14 cellular contexts compared by ENCODE assay signal in genomic region chr13:50393641-50394040, GRCh38.
DNase-seq lines count a peak whose midpoint lies in the region; TF ChIP-seq lines count a peak whose summit lies in the region.
"Had no signal": no experiment of that assay in that cellular context is flagged by ENCODE, and none has a peak within 500 bp of the region (broad histone marks: within the 10 kb centered on the region; RNA-seq: fewer than 3 reads in every experiment).

No MANE protein-coding gene starts in this region.

- H3K4me2 ChIP-seq in neural progenitor cell = peak overlapping the region; percentile 25

- H3K4me3 Mint-ChIP-seq in neural progenitor cell = no peak overlapping the region
- H3K4me3 Mint-ChIP-seq: HFFc6, IgD-negative memory B cell had no signal

- DNase-seq in HEK293T (ENCODE audit: extremely low spot score) (no peak), NCI-H2227 (lab: John Stamatoyannopoulos, UW; ENCODE audit: unreplicated experiment) (peak; percentile 71), brain microvascular endothelial cell (peak; percentile 67), neural progenitor cell (ENCODE audit: low spot score) (peak; percentile 77), CD1c-positive myeloid dendritic cell (ENCODE audit: extremely low spot score) (no peak), lower leg skin (ENCODE audit: low spot score in 2 of 2) (no peak), sigmoid colon (no peak)
- DNase-seq in stimulated activated CD4-positive, alpha-beta T cell treated with anti-CD3 and anti-CD28 coated beads, Interleukin-2, amount 100 ng/mL, for 24 hours = no peak
- DNase-seq: activated CD4-positive, alpha-beta T cell treated with anti-CD3 and anti-CD28 coated beads for 48 hours; activated gamma-delta T cell; HFFc6; NK-92 treated with Interleukin-12 subunit alpha and Interleukin-12 subunit beta, amount 100 ng/mL, for 24 hours; stimulated activated CD4-positive, alpha-beta T cell treated with anti-CD3 and anti-CD28 coated beads, Interleukin-4, amount 100 ng/mL, for 24 hours had no signal

- intact Hi-C loops in lower leg skin (cut with DNase I; ENCODE audit: low total_unique reads) (loop anchor here (5.0 kb wide), 1 partner anchor 341 kb away; no protein-coding TSS in a partner anchor), sigmoid colon (cut with DNase I) (no loop called here)

- 61 to 62% methylated on average over 6 of the region's 6 CpGs for whole genome bisulfite sequencing in lower leg skin, 2 donors
- 75 to 88% methylated on average over 6 of the region's 6 CpGs for WGBS in sigmoid colon, 2 donors

- no peaks in the 10 kb centered on the region for H4K20me1 ChIP-seq in neural progenitor cell (ENCODE audit: low read depth)

- TF ChIP-seq POLR2A in lower leg skin (IDR thresholded peaks at IDR 0.05) (no peak), sigmoid colon (IDR thresholded peaks at IDR 0.05) (no peak)

- TF ChIP-seq EP300 in sigmoid colon (IDR thresholded peaks at IDR 0.05) = no peak

- H3K27me3 Mint-ChIP-seq in neural progenitor cell (ENCODE audit: insufficient read depth, low read depth) = peaks cover 7% of the 10 kb centered on the region
- H3K27me3 Mint-ChIP-seq: IgD-negative memory B cell had no signal

- no peak overlapping the region for H3K9ac ChIP-seq in neural progenitor cell

- H3K36me3 Mint-ChIP-seq in neural progenitor cell = peaks cover 3% of the 10 kb centered on the region

- peaks cover 14% of the 10 kb centered on the region for H3F3A ChIP-seq in neural progenitor cell (ENCODE audit: low read depth)

- no peaks in the 10 kb centered on the region for H3K79me2 ChIP-seq in neural progenitor cell (ENCODE audit: low read depth)

- H3K4me3 ChIP-seq in brain microvascular endothelial cell (ENCODE audit: low read depth, low read length) (no peak overlapping the region), neural progenitor cell (no peak overlapping the region), lower leg skin (ENCODE audit: low read depth, poor library complexity, severe bottlenecking) (no peak overlapping the region), sigmoid colon (no peak overlapping the region)

- CTCF ChIA-PET in HEK293T (lab: Yijun Ruan, JAX) = no interaction called here

- H3K4me1 Mint-ChIP-seq in neural progenitor cell = peaks cover 28% of the 10 kb centered on the region
- H3K4me1 Mint-ChIP-seq: IgD-negative memory B cell had no signal

- H3K4me1 ChIP-seq in neural progenitor cell = peaks cover 28% of the 10 kb centered on the region
- no peaks in the 10 kb centered on the region for H3K4me1 ChIP-seq in sigmoid colon

- H3K9me3 ChIP-seq in neural progenitor cell (ENCODE audit: low read depth) (no peaks in the 10 kb centered on the region), sigmoid colon (no peaks in the 10 kb centered on the region)

- no peak overlapping the region for H2AFZ ChIP-seq in neural progenitor cell (replicated peaks)

- TF ChIP-seq CTCF in brain microvascular endothelial cell (IDR thresholded peaks at IDR 0.05; ENCODE audit: low read depth, low read length, missing control alignments) = peak; percentile 2
- no peak for TF ChIP-seq CTCF in neural progenitor cell (IDR thresholded peaks at IDR 0.05)
- no peak for TF ChIP-seq CTCF in lower leg skin (IDR thresholded peaks at IDR 0.05)
- TF ChIP-seq CTCF in sigmoid colon (IDR thresholded peaks at IDR 0.05) = no peak

- in situ Hi-C loops in brain microvascular endothelial cell (cut with HindIII; ENCODE audit: low pct_ligation_motif_present, low sequenced_read_pairs) = no loop called here

- POLR2A ChIA-PET in HEK293T (lab: Yijun Ruan, JAX) = no interaction called here

- no peak overlapping the region for H3K27ac Mint-ChIP-seq in neural progenitor cell
- H3K27ac Mint-ChIP-seq: HFFc6, IgD-negative memory B cell had no signal

- H3K27me3 ChIP-seq in brain microvascular endothelial cell (replicated peaks) (no peaks in the 10 kb centered on the region), neural progenitor cell (no peaks in the 10 kb centered on the region), sigmoid colon (no peaks in the 10 kb centered on the region)

- no peaks in the 10 kb centered on the region for H3K36me3 ChIP-seq in brain microvascular endothelial cell (replicated peaks)
- no peaks in the 10 kb centered on the region for H3K36me3 ChIP-seq in neural progenitor cell
- no peaks in the 10 kb centered on the region for H3K36me3 ChIP-seq in sigmoid colon

- peaks cover 12% of the 10 kb centered on the region for H3K9me3 Mint-ChIP-seq in neural progenitor cell
- H3K9me3 Mint-ChIP-seq: HFFc6, IgD-negative memory B cell had no signal

- no peak overlapping the region for H3K27ac ChIP-seq in brain microvascular endothelial cell
- H3K27ac ChIP-seq in neural progenitor cell = no peak overlapping the region
- H3K27ac ChIP-seq in sigmoid colon = no peak overlapping the region

TF ChIP-seq in HEK293T, 16 proteins besides CTCF, POLR2A, EP300 and RAD21:
- TF ChIP-seq BHLHE40 (IDR thresholded peaks at IDR 0.05; ENCODE audit: borderline replicate concordance) (no peak), PKNOX1 (IDR thresholded peaks at IDR 0.05) (peak; percentile 66), FOXA1 (IDR thresholded peaks at IDR 0.05) (no peak), TARDBP (IDR thresholded peaks at IDR 0.05) (no peak), L3MBTL2 (conservative IDR thresholded peaks at IDR 0.05) (no peak), NFRKB (IDR thresholded peaks at IDR 0.05) (no peak)

Comparison
In these comparisons a context has a peak if more than half of its experiments do, and no peak if none do; other contexts are left out.
1. DNase-seq: peak in NCI-H2227 (single experiment), brain microvascular endothelial cell (single experiment) and neural progenitor cell (single experiment); none in HEK293T (single experiment), CD1c-positive myeloid dendritic cell (single experiment), lower leg skin (0 of 2), stimulated activated CD4-positive, alpha-beta T cell treated with anti-CD3 and anti-CD28 coated beads, Interleukin-2, amount 100 ng/mL, for 24 hours (0 of 2) and sigmoid colon (single experiment).